ENCODE assay signal across 9 cellular contexts in the genomic region with DNA sequence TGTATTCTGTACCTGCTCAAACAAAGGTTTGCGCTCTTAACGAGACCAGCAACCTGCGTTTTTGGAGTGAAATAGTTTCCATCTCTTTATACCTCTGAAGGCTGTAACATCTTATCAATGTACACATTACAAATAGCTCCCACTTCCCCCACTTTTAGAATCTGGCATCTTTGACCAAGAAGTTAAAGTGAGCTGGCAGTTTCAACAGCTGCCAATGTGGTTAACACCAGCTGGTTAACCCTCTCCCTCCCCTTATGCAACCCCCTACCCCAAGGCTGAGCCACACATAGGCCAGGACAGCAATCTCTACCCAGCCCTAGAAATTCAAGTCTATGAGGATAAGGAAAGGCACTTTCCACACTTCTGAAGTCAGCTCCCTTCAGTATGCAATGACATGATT. TPM values are rescaled to one million over a fixed set of nuclear protein-coding genes. Genes with fewer than 3 reads are reported as not detected.
DNase-seq lines count a peak whose midpoint lies in the region; ATAC-seq and TF ChIP-seq lines count a peak whose summit lies in the region.
"Had no signal": no experiment of that assay in that cellular context is flagged by ENCODE, and none has a peak within 500 bp of the region (broad histone marks: within the 10 kb centered on the region; RNA-seq: fewer than 3 reads in every experiment).

No MANE protein-coding gene starts in this region.

- no peaks in the 10 kb centered on the region for H3K9me3 Mint-ChIP-seq in CD4-positive, CD25-positive, alpha-beta regulatory T cell
- no peaks in the 10 kb centered on the region for H3K9me3 Mint-ChIP-seq in mesothelial cell of epicardium

- no peak for ATAC-seq in CD4-positive, CD25-positive, alpha-beta regulatory T cell (ENCODE audit: low read depth in 2 of 2)
- no peak for ATAC-seq in HG02852 (IDR thresholded peaks at IDR 0.05; ENCODE audit: unreplicated experiment)
- ATAC-seq: Right ventricle myocardium inferior had no signal

- H3K36me3 Mint-ChIP-seq in CD4-positive, CD25-positive, alpha-beta regulatory T cell: no peaks in the 10 kb centered on the region
- H3K36me3 Mint-ChIP-seq in mesothelial cell of epicardium: no peaks in the 10 kb centered on the region

- H3K4me1 ChIP-seq in CD4-positive, CD25-positive, alpha-beta regulatory T cell (ENCODE audit: control insufficient read depth, insufficient read depth, low read length, poor library complexity, severe bottlenecking): peaks cover 35% of the 10 kb centered on the region
- peaks cover 28% of the 10 kb centered on the region for H3K4me1 ChIP-seq in SJCRH30

- DNase-seq in CD4-positive, CD25-positive, alpha-beta regulatory T cell: no peak
- peak; percentile 80 for DNase-seq in Jurkat, Clone E6-1 (ENCODE audit: low read depth, low spot score)
- DNase-seq in SJCRH30 (peak; percentile 63 to 68), mesothelial cell of epicardium (ENCODE audit: low spot score in 2 of 2, unreplicated experiment in 2 of 2) (no peak), dedifferentiated amniotic fluid mesenchymal stem cell (ENCODE audit: extremely low spot score) (no peak), NCI-H526 (lab: John Stamatoyannopoulos, UW) (no peak), DMS153 treated with DMSO at 0.1 percent for 48 hours (lab: John Stamatoyannopoulos, UW; ENCODE audit: unreplicated experiment) (no peak)

- TF ChIP-seq CTCF in mesothelial cell of epicardium (IDR thresholded peaks at IDR 0.05; ENCODE audit: unreplicated experiment): no peak

- H3K4me3 Mint-ChIP-seq in CD4-positive, CD25-positive, alpha-beta regulatory T cell: peak overlapping the region in 2 of 4 donors; percentile 92 to 97
- peak overlapping the region; percentile 79 for H3K4me3 Mint-ChIP-seq in mesothelial cell of epicardium

- H3K4me1 Mint-ChIP-seq in CD4-positive, CD25-positive, alpha-beta regulatory T cell: peaks cover 23 to 74% (median 34%) of the 10 kb centered on the region in 4 donors
- H3K4me1 Mint-ChIP-seq in mesothelial cell of epicardium: peaks cover 33% of the 10 kb centered on the region

- peak overlapping the region; percentile 83 for H3K27ac ChIP-seq in CD4-positive, CD25-positive, alpha-beta regulatory T cell (ENCODE audit: insufficient read depth, low read length, poor library complexity, severe bottlenecking)
- H3K27ac ChIP-seq in SJCRH30: peak overlapping the region; percentile 99

- H3K27me3 Mint-ChIP-seq in CD4-positive, CD25-positive, alpha-beta regulatory T cell: peaks cover under 1% of the 10 kb centered on the region
- no peaks in the 10 kb centered on the region for H3K27me3 Mint-ChIP-seq in mesothelial cell of epicardium (ENCODE audit: low read depth)

- no peaks in the 10 kb centered on the region for H3K27me3 ChIP-seq in CD4-positive, CD25-positive, alpha-beta regulatory T cell (ENCODE audit: control insufficient read depth, insufficient read depth, low read length)
- no peaks in the 10 kb centered on the region for H3K27me3 ChIP-seq in SJCRH30

- no peaks in the 10 kb centered on the region for H3K36me3 ChIP-seq in CD4-positive, CD25-positive, alpha-beta regulatory T cell (ENCODE audit: control insufficient read depth, insufficient read depth, low read length)
- H3K36me3 ChIP-seq in SJCRH30: no peaks in the 10 kb centered on the region

- peak overlapping the region; percentile 72 for H3K4me3 ChIP-seq in CD4-positive, CD25-positive, alpha-beta regulatory T cell (ENCODE audit: low read depth, low read length)
- peak overlapping the region; percentile 5; the same call in 1 of the 2 replicates for H3K4me3 ChIP-seq in Jurkat, Clone E6-1 (ENCODE audit: low read length)
- no peak overlapping the region for H3K4me3 ChIP-seq in SJCRH30

- no peaks in the 10 kb centered on the region for H3K9me3 ChIP-seq in CD4-positive, CD25-positive, alpha-beta regulatory T cell (ENCODE audit: control insufficient read depth in 2 of 2, low read length in 2 of 2)
- no peaks in the 10 kb centered on the region for H3K9me3 ChIP-seq in SJCRH30 (replicated peaks)

- peak overlapping the region; percentile 65 to 92 (median 87) for H3K27ac Mint-ChIP-seq in CD4-positive, CD25-positive, alpha-beta regulatory T cell
- peak overlapping the region; percentile 97 for H3K27ac Mint-ChIP-seq in mesothelial cell of epicardium

RNA-seq across cellular contexts. Expression of gene SERTAD2, which starts 2.2 kb away (rescaled TPM):
- 33.5 TPM for total RNA-seq in CD4-positive, CD25-positive, alpha-beta regulatory T cell
- 1 to 10 TPM; 4.2 to 7.5 (median 5.7) TPM for polyA plus RNA-seq in CD4-positive, CD25-positive, alpha-beta regulatory T cell
- polyA plus RNA-seq in Jurkat, Clone E6-1 (2012; ENCODE audit: insufficient read depth, insufficient read length): 15.4 TPM
- 30.9 and 34.7 TPM in 2 replicates for total RNA-seq in SJCRH30 (2014; rRNA removed; shearing (Covaris generic))
- total RNA-seq in mesothelial cell of epicardium: 39.1 to 42.2 TPM (median 41.5 TPM) in 3 replicates

Comparison
In these comparisons a context has a peak if more than half of its experiments do, and no peak if none do; other contexts are left out.
1. DNase-seq: peak in Jurkat, Clone E6-1 (single experiment) and SJCRH30 (2 of 2); none in CD4-positive, CD25-positive, alpha-beta regulatory T cell (0 of 3), mesothelial cell of epicardium (0 of 2), dedifferentiated amniotic fluid mesenchymal stem cell (single experiment), NCI-H526 (0 of 2) and DMS153 treated with DMSO at 0.1 percent for 48 hours (single experiment).